In the genomic region with DNA sequence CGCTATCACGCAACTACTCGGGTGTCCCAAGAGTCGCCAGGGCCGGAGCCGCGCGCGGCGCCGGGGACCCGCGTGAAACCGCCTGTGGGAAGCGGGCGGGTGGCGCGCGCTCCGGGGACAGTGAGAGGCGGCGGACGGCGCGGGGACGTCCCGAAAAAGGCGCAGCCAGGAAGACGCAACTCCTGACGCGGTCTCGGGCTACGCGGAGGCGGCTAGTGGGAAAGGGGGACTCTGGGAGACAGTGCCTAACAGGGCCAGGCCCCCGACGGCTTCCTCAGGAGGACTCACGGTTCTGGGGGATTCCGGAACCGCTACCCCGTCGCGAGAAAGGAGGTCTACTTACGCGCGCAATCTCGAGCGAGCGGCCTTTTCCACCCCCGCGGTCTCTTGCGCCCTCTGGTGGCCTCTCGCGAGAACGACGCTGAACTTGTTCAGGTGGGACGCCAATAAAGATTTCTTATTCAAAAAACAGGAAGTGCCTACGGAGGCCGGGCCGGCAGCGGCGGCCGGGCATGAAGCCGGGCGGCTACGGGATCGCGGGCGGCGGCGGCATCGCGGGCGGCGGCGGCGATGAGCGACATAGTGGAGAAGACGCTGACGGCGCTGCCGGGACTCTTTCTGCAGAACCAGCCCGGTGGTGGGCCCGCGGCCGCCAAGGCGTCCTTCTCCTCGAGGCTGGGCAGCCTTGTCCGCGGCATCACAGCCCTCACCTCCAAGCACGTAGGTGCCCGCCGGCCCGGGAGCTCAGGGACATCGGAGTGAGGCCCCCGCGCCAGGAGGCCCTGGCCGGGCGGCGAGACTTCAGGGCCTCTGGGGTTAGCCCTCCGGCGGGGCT, we compare ENCODE assay signal across 2 cellular contexts.
TF ChIP-seq lines count a peak whose summit lies in the region.

A gene (plus strand): TSS at position 475 of the 835 bp plus-strand sequence. CDS start 96 bp downstream, at position 571.

TF ChIP-seq in IMR-90, 13 proteins besides CTCF, POLR2A, EP300 and RAD21:
- 0 out of 2 replicates have a peak, but pooled peaks have one; percentile 28 for TF ChIP-seq BHLHE40 (IDR thresholded peaks at IDR 0.05; ENCODE audit: low read depth, low read length)
- TF ChIP-seq MAFK (IDR thresholded peaks at IDR 0.05; ENCODE audit: low read depth, low read length): no peak
- no peak for TF ChIP-seq NFE2L2 (IDR thresholded peaks at IDR 0.05; ENCODE audit: low read depth, low read length)
- TF ChIP-seq MAZ (IDR thresholded peaks at IDR 0.05; ENCODE audit: borderline replicate concordance, low read depth, low read length): peak; percentile 78; the same call in 1 of the 2 replicates
- no peak for TF ChIP-seq RCOR1 (IDR thresholded peaks at IDR 0.05; ENCODE audit: insufficient replicate concordance, low read length)
- TF ChIP-seq MXI1 (IDR thresholded peaks at IDR 0.05; ENCODE audit: borderline replicate concordance, low read depth, low read length): no peak
- peak; percentile 92 for TF ChIP-seq SMC3 (IDR thresholded peaks at IDR 0.05; ENCODE audit: low read depth, low read length)
- TF ChIP-seq, protein P1, sequence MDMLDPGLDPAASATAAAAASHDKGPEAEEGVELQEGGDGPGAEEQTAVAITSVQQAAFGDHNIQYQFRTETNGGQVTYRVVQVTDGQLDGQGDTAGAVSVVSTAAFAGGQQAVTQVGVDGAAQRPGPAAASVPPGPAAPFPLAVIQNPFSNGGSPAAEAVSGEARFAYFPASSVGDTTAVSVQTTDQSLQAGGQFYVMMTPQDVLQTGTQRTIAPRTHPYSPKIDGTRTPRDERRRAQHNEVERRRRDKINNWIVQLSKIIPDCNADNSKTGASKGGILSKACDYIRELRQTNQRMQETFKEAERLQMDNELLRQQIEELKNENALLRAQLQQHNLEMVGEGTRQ (IDR thresholded peaks at IDR 0.05; ENCODE audit: low read depth, low read length): no peak
- TF ChIP-seq, protein P2, sequence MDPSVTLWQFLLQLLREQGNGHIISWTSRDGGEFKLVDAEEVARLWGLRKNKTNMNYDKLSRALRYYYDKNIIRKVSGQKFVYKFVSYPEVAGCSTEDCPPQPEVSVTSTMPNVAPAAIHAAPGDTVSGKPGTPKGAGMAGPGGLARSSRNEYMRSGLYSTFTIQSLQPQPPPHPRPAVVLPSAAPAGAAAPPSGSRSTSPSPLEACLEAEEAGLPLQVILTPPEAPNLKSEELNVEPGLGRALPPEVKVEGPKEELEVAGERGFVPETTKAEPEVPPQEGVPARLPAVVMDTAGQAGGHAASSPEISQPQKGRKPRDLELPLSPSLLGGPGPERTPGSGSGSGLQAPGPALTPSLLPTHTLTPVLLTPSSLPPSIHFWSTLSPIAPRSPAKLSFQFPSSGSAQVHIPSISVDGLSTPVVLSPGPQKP (IDR thresholded peaks at IDR 0.05; ENCODE audit: borderline replicate concordance, low read depth, low read length): peak; percentile 66; the same call in 1 of the 2 replicates
- TF ChIP-seq FOS (IDR thresholded peaks at IDR 0.05; ENCODE audit: low read depth, low read length): peak; percentile 65; the same call in 1 of the 2 replicates
- TF ChIP-seq CEBPB (IDR thresholded peaks at IDR 0.05; ENCODE audit: low read depth, low read length): no peak
- TF ChIP-seq CHD1 (IDR thresholded peaks at IDR 0.05; ENCODE audit: low read depth, low read length): peak; percentile 5; the same call in 1 of the 2 replicates
- TF ChIP-seq RFX5 (IDR thresholded peaks at IDR 0.05; ENCODE audit: low read depth, low read length): no peak

TF ChIP-seq in endothelial cell of umbilical vein, 7 proteins besides CTCF, POLR2A, EP300 and RAD21:
- TF ChIP-seq POLR2AphosphoS5 (IDR thresholded peaks at IDR 0.05; ENCODE audit: insufficient read depth, low read depth, low read length) (peak; percentile 63), FOS (IDR thresholded peaks at IDR 0.05; ENCODE audit: borderline replicate concordance, insufficient read depth, low read length) (no peak), GATA2 (IDR thresholded peaks at IDR 0.05; ENCODE audit: insufficient read depth, insufficient read length, low read depth, low read length) (no peak)
